ENCODE assay signal across 2 cellular contexts in the genomic region with DNA sequence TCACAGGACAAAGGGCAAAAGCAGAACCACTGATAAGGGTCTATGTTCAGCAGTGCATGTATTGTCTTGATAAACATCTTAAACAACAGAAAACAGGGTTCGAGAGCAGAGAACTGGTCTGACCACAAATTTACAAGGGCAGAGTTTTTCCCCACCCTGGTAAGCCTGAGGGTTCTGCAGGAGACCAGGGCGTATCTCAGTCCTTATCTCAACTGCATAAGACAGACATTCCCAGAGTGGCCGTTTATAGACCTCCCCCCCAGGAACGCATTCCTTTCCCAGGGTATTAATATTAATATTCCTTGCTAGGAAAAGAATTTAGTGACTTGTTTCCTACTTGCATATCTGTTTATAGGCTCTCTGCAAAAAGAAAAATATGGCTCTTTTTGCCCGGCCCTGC.
A peak's percentile ranks its signal among the peaks of the same experiment; 100 is the strongest.
DNase-seq lines count a peak whose midpoint lies in the region; TF ChIP-seq lines count a peak whose summit lies in the region.
"Not testable (repeated sequence)": the region's sequence is repeated elsewhere in the genome, so short reads cannot be mapped to it uniquely, and the experiment has no call there.

No MANE protein-coding gene starts in this region.

- not testable (repeated sequence) for H3K27ac Mint-ChIP-seq in endodermal cell

- H3K27ac ChIP-seq in HEK293 (ENCODE audit: extremely low read depth, low read depth, low read length); endodermal cell (ENCODE audit: low read depth, low read length): not testable (repeated sequence)

- H3K4me1 Mint-ChIP-seq in endodermal cell, result not testable (repeated sequence)

- not testable (repeated sequence) for TF ChIP-seq CTCF in HEK293 (tag by site-specific recombination; IDR thresholded peaks at IDR 0.05); endodermal cell (conservative IDR thresholded peaks at IDR 0.05)

- POLR2A ChIA-PET in HEK293 (lab: Yijun Ruan, JAX), result not testable (repeated sequence)

- H3K27me3 Mint-ChIP-seq in endodermal cell (ENCODE audit: insufficient read depth), result not testable (repeated sequence)

- H3K4me1 ChIP-seq in HEK293 (ENCODE audit: control insufficient read depth, insufficient read depth, low read length); endodermal cell (ENCODE audit: control insufficient read depth, insufficient read depth, low read length): not testable (repeated sequence)

- peaks cover 12% of the 10 kb centered on the region for H3K36me3 Mint-ChIP-seq in endodermal cell (ENCODE audit: low read depth)

- not testable (repeated sequence) for H3K4me3 Mint-ChIP-seq in endodermal cell

- not testable (repeated sequence) for H3K4me3 ChIP-seq in HEK293 (ENCODE audit: low read depth, low read length)
- H3K4me3 ChIP-seq in endodermal cell (ENCODE audit: low read length), result peak overlapping the region; percentile 64

- H3K9ac ChIP-seq in endodermal cell (ENCODE audit: extremely low read depth, low read length, poor library complexity, severe bottlenecking), result not testable (repeated sequence)

- H3K9me3 Mint-ChIP-seq in endodermal cell, result peaks cover 54% of the 10 kb centered on the region

- not testable (repeated sequence) for H3K27me3 ChIP-seq in endodermal cell (ENCODE audit: control insufficient read depth, insufficient read depth, low read length, poor library complexity, severe bottlenecking)

- CTCF ChIA-PET in HEK293 (lab: Yijun Ruan, JAX), result not testable (repeated sequence)

- WGBS in endodermal cell (ENCODE audit: insufficient coverage in 1 of 2, insufficient read length in 1 of 2), 2 experiments, result 89 to 100% methylated on average over 1 to 5 of the region's 5 CpGs

- not testable (repeated sequence) for DNase-seq in endodermal cell

- H3K36me3 ChIP-seq in HEK293 (ENCODE audit: control insufficient read depth in 2 of 2, insufficient read depth in 1 of 2, low read length in 2 of 2); endodermal cell (ENCODE audit: control insufficient read depth, insufficient read depth, low read length): not testable (repeated sequence)

- H3K9me3 ChIP-seq in HEK293 (ENCODE audit: control insufficient read depth, insufficient read depth, low read depth, low read length), result not testable (repeated sequence)
- H3K9me3 ChIP-seq in endodermal cell (ENCODE audit: control insufficient read depth, low read length), result peaks cover 48% of the 10 kb centered on the region

TF ChIP-seq in HEK293, 187 proteins besides CTCF, POLR2A, EP300 and RAD21:
- peak; percentile 61 for TF ChIP-seq SETDB1 (IDR thresholded peaks at IDR 0.05; ENCODE audit: insufficient read length, low read length)
